ENCODE assay signal across 13 cellular contexts in genomic region chr11:4025957-4026324, GRCh38.
DNase-seq lines count a peak whose midpoint lies in the region; ATAC-seq and TF ChIP-seq lines count a peak whose summit lies in the region.
"Had no signal": no experiment of that assay in that cellular context is flagged by ENCODE, and none has a peak within 500 bp of the region (broad histone marks: within the 10 kb centered on the region; RNA-seq: fewer than 3 reads in every experiment).

No MANE protein-coding gene starts in this region.

- CTCF ChIA-PET in naive thymus-derived CD4-positive, alpha-beta T cell (lab: Charles Lee): interaction anchor here (0.7 to 0.9 kb wide), 2 partner anchors 15 to 23 kb away, joined by 3 read pairs; no protein-coding TSS in a partner anchor

- TF ChIP-seq CTCF in choroid plexus epithelial cell (conservative IDR thresholded peaks at IDR 0.05; ENCODE audit: low read depth, low read length) (no peak), spleen (IDR thresholded peaks at IDR 0.05 in 8 of 11, conservative IDR thresholded peaks at IDR 0.05 in 3 of 11) (no peak)

- no peak overlapping the region for H3K4me3 Mint-ChIP-seq in naive thymus-derived CD4-positive, alpha-beta T cell
- H3K4me3 Mint-ChIP-seq: activated CD4-positive, alpha-beta T cell treated with anti-CD3 and anti-CD28 coated beads, Interleukin-2, amount 10 ng/mL, durations not matched to agents 24 days and 14 days; activated naive CD8-positive, alpha-beta T cell; CD8-positive, alpha-beta T cell had no signal

- H3K27me3 Mint-ChIP-seq in naive thymus-derived CD4-positive, alpha-beta T cell: no peaks in the 10 kb centered on the region
- H3K27me3 Mint-ChIP-seq: activated CD4-positive, alpha-beta T cell treated with anti-CD3 and anti-CD28 coated beads, Interleukin-2, amount 10 ng/mL, durations not matched to agents 24 days and 14 days; activated naive CD8-positive, alpha-beta T cell had no signal

- DNase-seq in LHCN-M2 (ENCODE audit: low read depth): peak; percentile 34
- peak; percentile 63 for DNase-seq in choroid plexus epithelial cell (ENCODE audit: low read depth)
- no peak for DNase-seq in left lobe of liver (ENCODE audit: low spot score)
- DNase-seq in spleen: no peak
- no peak for DNase-seq in islet precursor cell
- no peak for DNase-seq in naive thymus-derived CD4-positive, alpha-beta T cell
- DNase-seq in activated CD4-positive, alpha-beta T cell treated with anti-CD3 and anti-CD28 coated beads, Interleukin-2, amount 50 U/mL, for 48 hours: no peak
- no peak for DNase-seq in AG08396 (ENCODE audit: low spot score)
- DNase-seq: activated CD4-positive, alpha-beta T cell treated with anti-CD3 and anti-CD28 coated beads, Interleukin-2, amount 10 ng/mL, durations not matched to agents 24 days and 14 days; CD8-positive, alpha-beta T cell; NCI-H526 had no signal

- H3K27ac ChIP-seq in spleen: peak overlapping the region; percentile 14 to 64 (median 52)
- H3K27ac ChIP-seq in naive thymus-derived CD4-positive, alpha-beta T cell (ENCODE audit: low read depth, low read length): no peak overlapping the region
- H3K27ac ChIP-seq: epithelial cell of prostate had no signal

- H3K27ac Mint-ChIP-seq in naive thymus-derived CD4-positive, alpha-beta T cell: peak overlapping the region in 3 of 9 donors; percentile 6 to 63 (median 32)
- H3K27ac Mint-ChIP-seq: activated CD4-positive, alpha-beta T cell treated with anti-CD3 and anti-CD28 coated beads, Interleukin-2, amount 10 ng/mL, durations not matched to agents 24 days and 14 days had no signal

- H3K9me3 Mint-ChIP-seq in naive thymus-derived CD4-positive, alpha-beta T cell: peaks cover 0 to 21% (median 1%) of the 10 kb centered on the region in 11 donors
- H3K9me3 Mint-ChIP-seq: activated CD4-positive, alpha-beta T cell treated with anti-CD3 and anti-CD28 coated beads, Interleukin-2, amount 10 ng/mL, durations not matched to agents 24 days and 14 days had no signal

- H3K27me3 ChIP-seq in spleen (replicated peaks in 1 of 7): no peaks in the 10 kb centered on the region
- H3K27me3 ChIP-seq in naive thymus-derived CD4-positive, alpha-beta T cell (ENCODE audit: control insufficient read depth in 2 of 2, insufficient read depth in 2 of 2, low read length in 2 of 2): no peaks in the 10 kb centered on the region

- H3K4me1 ChIP-seq in spleen: peaks cover 0 to 31% (median 11%) of the 10 kb centered on the region in 6 donors
- H3K4me1 ChIP-seq in naive thymus-derived CD4-positive, alpha-beta T cell (ENCODE audit: control insufficient read depth in 2 of 2, insufficient read depth in 2 of 2, low read length in 2 of 2): no peaks in the 10 kb centered on the region

- peak; percentile 11 for ATAC-seq in left lobe of liver
- no peak for ATAC-seq in naive thymus-derived CD4-positive, alpha-beta T cell
- ATAC-seq: CD8-positive, alpha-beta T cell had no signal

- peaks cover 0 to 15% (median 0%) of the 10 kb centered on the region in 8 donors for H3K9me3 ChIP-seq in spleen
- H3K9me3 ChIP-seq in naive thymus-derived CD4-positive, alpha-beta T cell (ENCODE audit: control insufficient read depth in 2 of 3, low read length in 3 of 3): no peaks in the 10 kb centered on the region

- intact Hi-C loops in spleen (cut with DNase I; ENCODE audit: low total_unique reads): no loop called here
- intact Hi-C loops in naive thymus-derived CD4-positive, alpha-beta T cell (cut with micrococcal nuclease): no loop called here

- 47 to 77% (median 73%) methylated on average over 2 of the region's 2 CpGs for WGBS in spleen, 5 donors

- peaks cover 0 to 76% (median 4%) of the 10 kb centered on the region in 6 donors for H3K36me3 ChIP-seq in spleen
- peaks cover 0 to 44% (median 9%) of the 10 kb centered on the region in 3 experiments for H3K36me3 ChIP-seq in naive thymus-derived CD4-positive, alpha-beta T cell (ENCODE audit: control insufficient read depth in 2 of 3, insufficient read depth in 3 of 3, low read length in 3 of 3)

- POLR2A ChIA-PET in naive thymus-derived CD4-positive, alpha-beta T cell (lab: Charles Lee): interaction anchor here (0.6 to 1.4 kb wide), 2 partner anchors 33 to 167 kb away, joined by 3 to 5 read pairs; no protein-coding TSS in a partner anchor

- peaks cover 6 to 41% (median 27%) of the 10 kb centered on the region in 7 donors for H3K4me1 Mint-ChIP-seq in naive thymus-derived CD4-positive, alpha-beta T cell

- peaks cover 13 to 67% (median 66%) of the 10 kb centered on the region in 5 donors for H3K36me3 Mint-ChIP-seq in naive thymus-derived CD4-positive, alpha-beta T cell

- H3K4me3 ChIP-seq in choroid plexus epithelial cell (ENCODE audit: low read depth, low read length) (no peak overlapping the region), spleen (no peak overlapping the region)
- no peak overlapping the region for H3K4me3 ChIP-seq in naive thymus-derived CD4-positive, alpha-beta T cell (ENCODE audit: low read length)

- no peak for TF ChIP-seq POLR2A in spleen (IDR thresholded peaks at IDR 0.05)

Comparison
In these comparisons a context has a peak if more than half of its experiments do, and no peak if none do; other contexts are left out.
1. DNase-seq: peak in LHCN-M2 (single experiment) and choroid plexus epithelial cell (single experiment); none in left lobe of liver (single experiment), spleen (single experiment), islet precursor cell (single experiment), naive thymus-derived CD4-positive, alpha-beta T cell (0 of 9), activated CD4-positive, alpha-beta T cell treated with anti-CD3 and anti-CD28 coated beads, Interleukin-2, amount 50 U/mL, for 48 hours (0 of 2) and AG08396 (single experiment).